ENCODE assay signal across 1 cellular context in the genomic region with DNA sequence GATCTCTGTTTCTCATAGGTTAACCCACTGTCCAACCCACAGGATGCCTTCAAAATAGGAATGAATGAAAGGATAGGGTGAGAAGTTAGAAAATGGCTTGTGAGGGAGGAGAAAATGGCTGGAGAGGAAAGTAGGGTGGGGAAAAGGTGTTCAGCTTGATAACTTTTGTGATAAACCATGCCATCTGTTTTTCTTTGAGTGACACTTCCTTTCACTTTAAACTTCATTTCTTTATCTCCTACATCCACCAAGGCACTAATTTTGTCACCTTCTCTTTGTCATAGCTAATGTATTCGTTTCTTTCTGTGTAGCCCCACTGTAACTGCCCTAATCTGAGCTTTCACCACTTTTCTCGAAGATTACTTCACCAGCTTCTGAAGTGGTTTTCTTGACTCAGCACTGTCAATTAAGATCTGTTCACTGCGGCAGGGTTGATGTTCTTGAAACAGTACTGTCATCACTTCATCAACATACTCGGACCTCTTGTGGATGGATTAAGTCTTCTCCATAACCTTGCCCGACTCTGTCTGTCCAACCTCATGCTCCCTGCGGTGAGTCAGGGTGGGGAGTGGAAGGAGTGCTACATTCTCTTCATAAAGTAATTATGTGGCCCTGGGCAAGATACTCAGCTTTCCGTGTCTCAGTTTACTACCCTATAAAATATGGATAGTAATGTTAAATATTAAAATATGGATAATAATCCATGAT.
A peak's percentile ranks its signal among the peaks of the same experiment; 100 is the strongest.
TF ChIP-seq lines count a peak whose summit lies in the region.

No MANE protein-coding gene starts in this region.

TF ChIP-seq in K562, 482 proteins besides CTCF, POLR2A, EP300 and RAD21 (continued from another document and continues in another):
- TF ChIP-seq, protein P1, sequence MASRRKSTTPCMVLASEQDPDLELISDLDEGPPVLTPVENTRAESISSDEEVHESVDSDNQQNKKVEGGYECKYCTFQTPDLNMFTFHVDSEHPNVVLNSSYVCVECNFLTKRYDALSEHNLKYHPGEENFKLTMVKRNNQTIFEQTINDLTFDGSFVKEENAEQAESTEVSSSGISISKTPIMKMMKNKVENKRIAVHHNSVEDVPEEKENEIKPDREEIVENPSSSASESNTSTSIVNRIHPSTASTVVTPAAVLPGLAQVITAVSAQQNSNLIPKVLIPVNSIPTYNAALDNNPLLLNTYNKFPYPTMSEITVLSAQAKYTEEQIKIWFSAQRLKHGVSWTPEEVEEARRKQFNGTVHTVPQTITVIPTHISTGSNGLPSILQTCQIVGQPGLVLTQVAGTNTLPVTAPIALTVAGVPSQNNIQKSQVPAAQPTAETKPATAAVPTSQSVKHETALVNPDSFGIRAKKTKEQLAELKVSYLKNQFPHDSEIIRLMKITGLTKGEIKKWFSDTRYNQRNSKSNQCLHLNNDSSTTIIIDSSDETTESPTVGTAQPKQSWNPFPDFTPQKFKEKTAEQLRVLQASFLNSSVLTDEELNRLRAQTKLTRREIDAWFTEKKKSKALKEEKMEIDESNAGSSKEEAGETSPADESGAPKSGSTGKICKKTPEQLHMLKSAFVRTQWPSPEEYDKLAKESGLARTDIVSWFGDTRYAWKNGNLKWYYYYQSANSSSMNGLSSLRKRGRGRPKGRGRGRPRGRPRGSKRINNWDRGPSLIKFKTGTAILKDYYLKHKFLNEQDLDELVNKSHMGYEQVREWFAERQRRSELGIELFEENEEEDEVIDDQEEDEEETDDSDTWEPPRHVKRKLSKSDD (conservative IDR thresholded peaks at IDR 0.05; ENCODE audit: low read length): no peak
- TF ChIP-seq, protein P2, sequence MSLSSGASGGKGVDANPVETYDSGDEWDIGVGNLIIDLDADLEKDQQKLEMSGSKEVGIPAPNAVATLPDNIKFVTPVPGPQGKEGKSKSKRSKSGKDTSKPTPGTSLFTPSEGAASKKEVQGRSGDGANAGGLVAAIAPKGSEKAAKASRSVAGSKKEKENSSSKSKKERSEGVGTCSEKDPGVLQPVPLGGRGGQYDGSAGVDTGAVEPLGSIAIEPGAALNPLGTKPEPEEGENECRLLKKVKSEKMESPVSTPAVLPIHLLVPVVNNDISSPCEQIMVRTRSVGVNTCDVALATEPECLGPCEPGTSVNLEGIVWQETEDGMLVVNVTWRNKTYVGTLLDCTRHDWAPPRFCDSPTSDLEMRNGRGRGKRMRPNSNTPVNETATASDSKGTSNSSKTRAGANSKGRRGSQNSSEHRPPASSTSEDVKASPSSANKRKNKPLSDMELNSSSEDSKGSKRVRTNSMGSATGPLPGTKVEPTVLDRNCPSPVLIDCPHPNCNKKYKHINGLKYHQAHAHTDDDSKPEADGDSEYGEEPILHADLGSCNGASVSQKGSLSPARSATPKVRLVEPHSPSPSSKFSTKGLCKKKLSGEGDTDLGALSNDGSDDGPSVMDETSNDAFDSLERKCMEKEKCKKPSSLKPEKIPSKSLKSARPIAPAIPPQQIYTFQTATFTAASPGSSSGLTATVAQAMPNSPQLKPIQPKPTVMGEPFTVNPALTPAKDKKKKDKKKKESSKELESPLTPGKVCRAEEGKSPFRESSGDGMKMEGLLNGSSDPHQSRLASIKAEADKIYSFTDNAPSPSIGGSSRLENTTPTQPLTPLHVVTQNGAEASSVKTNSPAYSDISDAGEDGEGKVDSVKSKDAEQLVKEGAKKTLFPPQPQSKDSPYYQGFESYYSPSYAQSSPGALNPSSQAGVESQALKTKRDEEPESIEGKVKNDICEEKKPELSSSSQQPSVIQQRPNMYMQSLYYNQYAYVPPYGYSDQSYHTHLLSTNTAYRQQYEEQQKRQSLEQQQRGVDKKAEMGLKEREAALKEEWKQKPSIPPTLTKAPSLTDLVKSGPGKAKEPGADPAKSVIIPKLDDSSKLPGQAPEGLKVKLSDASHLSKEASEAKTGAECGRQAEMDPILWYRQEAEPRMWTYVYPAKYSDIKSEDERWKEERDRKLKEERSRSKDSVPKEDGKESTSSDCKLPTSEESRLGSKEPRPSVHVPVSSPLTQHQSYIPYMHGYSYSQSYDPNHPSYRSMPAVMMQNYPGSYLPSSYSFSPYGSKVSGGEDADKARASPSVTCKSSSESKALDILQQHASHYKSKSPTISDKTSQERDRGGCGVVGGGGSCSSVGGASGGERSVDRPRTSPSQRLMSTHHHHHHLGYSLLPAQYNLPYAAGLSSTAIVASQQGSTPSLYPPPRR (CRISPR knock-in tag; IDR thresholded peaks at IDR 0.05; ENCODE audit: borderline replicate concordance): peak; percentile 70; the same call in 1 of the 2 replicates
- no peak for TF ChIP-seq PTTG1 (tag; IDR thresholded peaks at IDR 0.05; ENCODE audit: low read depth)
- TF ChIP-seq RNF2 (IDR thresholded peaks at IDR 0.05): peak; percentile 86; the same call in 1 of the 2 replicates
- no peak for TF ChIP-seq ESRRB (CRISPR knock-in tag; IDR thresholded peaks at IDR 0.05; ENCODE audit: borderline replicate concordance)
- no peak for TF ChIP-seq CREBBP (IDR thresholded peaks at IDR 0.05; ENCODE audit: low read depth, low read length)
- peak; percentile 69 to 85 for TF ChIP-seq NCOA2 (IDR thresholded peaks at IDR 0.05; ENCODE audit: partially characterized antibody in 2 of 2)
- TF ChIP-seq POLR2G (IDR thresholded peaks at IDR 0.05; ENCODE audit: low read depth, low read length): no peak
- no peak for TF ChIP-seq EGR1 (conservative IDR thresholded peaks at IDR 0.05)
- no peak for TF ChIP-seq PHTF2 (CRISPR knock-in tag; IDR thresholded peaks at IDR 0.05)
- peak; percentile 88 for TF ChIP-seq NFE2 (IDR thresholded peaks at IDR 0.05; ENCODE audit: low read depth)
- TF ChIP-seq, protein P3, sequence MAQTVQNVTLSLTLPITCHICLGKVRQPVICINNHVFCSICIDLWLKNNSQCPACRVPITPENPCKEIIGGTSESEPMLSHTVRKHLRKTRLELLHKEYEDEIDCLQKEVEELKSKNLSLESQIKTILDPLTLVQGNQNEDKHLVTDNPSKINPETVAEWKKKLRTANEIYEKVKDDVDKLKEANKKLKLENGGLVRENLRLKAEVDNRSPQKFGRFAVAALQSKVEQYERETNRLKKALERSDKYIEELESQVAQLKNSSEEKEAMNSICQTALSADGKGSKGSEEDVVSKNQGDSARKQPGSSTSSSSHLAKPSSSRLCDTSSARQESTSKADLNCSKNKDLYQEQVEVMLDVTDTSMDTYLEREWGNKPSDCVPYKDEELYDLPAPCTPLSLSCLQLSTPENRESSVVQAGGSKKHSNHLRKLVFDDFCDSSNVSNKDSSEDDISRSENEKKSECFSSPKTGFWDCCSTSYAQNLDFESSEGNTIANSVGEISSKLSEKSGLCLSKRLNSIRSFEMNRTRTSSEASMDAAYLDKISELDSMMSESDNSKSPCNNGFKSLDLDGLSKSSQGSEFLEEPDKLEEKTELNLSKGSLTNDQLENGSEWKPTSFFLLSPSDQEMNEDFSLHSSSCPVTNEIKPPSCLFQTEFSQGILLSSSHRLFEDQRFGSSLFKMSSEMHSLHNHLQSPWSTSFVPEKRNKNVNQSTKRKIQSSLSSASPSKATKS (CRISPR knock-in tag; IDR thresholded peaks at IDR 0.05): no peak
- no peak for TF ChIP-seq ZNF146 (CRISPR knock-in tag; IDR thresholded peaks at IDR 0.05; ENCODE audit: unreplicated experiment)
- no peak for TF ChIP-seq HSF4 (CRISPR knock-in tag; IDR thresholded peaks at IDR 0.05; ENCODE audit: borderline replicate concordance)
- no peak for TF ChIP-seq ZNF12 (CRISPR knock-in tag; IDR thresholded peaks at IDR 0.05)
- TF ChIP-seq TEAD1 (CRISPR knock-in tag; IDR thresholded peaks at IDR 0.05): no peak
- TF ChIP-seq ELF1 (tag; IDR thresholded peaks at IDR 0.05): no peak
- TF ChIP-seq, protein P4, sequence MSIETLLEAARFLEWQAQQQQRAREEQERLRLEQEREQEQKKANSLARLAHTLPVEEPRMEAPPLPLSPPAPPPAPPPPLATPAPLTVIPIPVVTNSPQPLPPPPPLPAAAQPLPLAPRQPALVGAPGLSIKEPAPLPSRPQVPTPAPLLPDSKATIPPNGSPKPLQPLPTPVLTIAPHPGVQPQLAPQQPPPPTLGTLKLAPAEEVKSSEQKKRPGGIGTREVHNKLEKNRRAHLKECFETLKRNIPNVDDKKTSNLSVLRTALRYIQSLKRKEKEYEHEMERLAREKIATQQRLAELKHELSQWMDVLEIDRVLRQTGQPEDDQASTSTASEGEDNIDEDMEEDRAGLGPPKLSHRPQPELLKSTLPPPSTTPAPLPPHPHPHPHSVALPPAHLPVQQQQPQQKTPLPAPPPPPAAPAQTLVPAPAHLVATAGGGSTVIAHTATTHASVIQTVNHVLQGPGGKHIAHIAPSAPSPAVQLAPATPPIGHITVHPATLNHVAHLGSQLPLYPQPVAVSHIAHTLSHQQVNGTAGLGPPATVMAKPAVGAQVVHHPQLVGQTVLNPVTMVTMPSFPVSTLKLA (conservative IDR thresholded peaks at IDR 0.05): peak; percentile 54 to 82; a peak in 3 of 4 replicates
- TF ChIP-seq PYGO2 (tag; IDR thresholded peaks at IDR 0.05): no peak
- peak; percentile 93 for TF ChIP-seq SMAD4 (CRISPR knock-in tag; conservative IDR thresholded peaks at IDR 0.05)
- TF ChIP-seq, protein P5, sequence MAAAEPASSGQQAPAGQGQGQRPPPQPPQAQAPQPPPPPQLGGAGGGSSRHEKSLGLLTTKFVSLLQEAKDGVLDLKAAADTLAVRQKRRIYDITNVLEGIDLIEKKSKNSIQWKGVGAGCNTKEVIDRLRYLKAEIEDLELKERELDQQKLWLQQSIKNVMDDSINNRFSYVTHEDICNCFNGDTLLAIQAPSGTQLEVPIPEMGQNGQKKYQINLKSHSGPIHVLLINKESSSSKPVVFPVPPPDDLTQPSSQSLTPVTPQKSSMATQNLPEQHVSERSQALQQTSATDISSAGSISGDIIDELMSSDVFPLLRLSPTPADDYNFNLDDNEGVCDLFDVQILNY (CRISPR knock-in tag; IDR thresholded peaks at IDR 0.05): no peak
- TF ChIP-seq HNRNPK (IDR thresholded peaks at IDR 0.05; ENCODE audit: low read depth, low read length, poor library complexity, severe bottlenecking): no peak
- no peak for TF ChIP-seq OTX1 (CRISPR knock-in tag; IDR thresholded peaks at IDR 0.05)
- TF ChIP-seq, protein P6, sequence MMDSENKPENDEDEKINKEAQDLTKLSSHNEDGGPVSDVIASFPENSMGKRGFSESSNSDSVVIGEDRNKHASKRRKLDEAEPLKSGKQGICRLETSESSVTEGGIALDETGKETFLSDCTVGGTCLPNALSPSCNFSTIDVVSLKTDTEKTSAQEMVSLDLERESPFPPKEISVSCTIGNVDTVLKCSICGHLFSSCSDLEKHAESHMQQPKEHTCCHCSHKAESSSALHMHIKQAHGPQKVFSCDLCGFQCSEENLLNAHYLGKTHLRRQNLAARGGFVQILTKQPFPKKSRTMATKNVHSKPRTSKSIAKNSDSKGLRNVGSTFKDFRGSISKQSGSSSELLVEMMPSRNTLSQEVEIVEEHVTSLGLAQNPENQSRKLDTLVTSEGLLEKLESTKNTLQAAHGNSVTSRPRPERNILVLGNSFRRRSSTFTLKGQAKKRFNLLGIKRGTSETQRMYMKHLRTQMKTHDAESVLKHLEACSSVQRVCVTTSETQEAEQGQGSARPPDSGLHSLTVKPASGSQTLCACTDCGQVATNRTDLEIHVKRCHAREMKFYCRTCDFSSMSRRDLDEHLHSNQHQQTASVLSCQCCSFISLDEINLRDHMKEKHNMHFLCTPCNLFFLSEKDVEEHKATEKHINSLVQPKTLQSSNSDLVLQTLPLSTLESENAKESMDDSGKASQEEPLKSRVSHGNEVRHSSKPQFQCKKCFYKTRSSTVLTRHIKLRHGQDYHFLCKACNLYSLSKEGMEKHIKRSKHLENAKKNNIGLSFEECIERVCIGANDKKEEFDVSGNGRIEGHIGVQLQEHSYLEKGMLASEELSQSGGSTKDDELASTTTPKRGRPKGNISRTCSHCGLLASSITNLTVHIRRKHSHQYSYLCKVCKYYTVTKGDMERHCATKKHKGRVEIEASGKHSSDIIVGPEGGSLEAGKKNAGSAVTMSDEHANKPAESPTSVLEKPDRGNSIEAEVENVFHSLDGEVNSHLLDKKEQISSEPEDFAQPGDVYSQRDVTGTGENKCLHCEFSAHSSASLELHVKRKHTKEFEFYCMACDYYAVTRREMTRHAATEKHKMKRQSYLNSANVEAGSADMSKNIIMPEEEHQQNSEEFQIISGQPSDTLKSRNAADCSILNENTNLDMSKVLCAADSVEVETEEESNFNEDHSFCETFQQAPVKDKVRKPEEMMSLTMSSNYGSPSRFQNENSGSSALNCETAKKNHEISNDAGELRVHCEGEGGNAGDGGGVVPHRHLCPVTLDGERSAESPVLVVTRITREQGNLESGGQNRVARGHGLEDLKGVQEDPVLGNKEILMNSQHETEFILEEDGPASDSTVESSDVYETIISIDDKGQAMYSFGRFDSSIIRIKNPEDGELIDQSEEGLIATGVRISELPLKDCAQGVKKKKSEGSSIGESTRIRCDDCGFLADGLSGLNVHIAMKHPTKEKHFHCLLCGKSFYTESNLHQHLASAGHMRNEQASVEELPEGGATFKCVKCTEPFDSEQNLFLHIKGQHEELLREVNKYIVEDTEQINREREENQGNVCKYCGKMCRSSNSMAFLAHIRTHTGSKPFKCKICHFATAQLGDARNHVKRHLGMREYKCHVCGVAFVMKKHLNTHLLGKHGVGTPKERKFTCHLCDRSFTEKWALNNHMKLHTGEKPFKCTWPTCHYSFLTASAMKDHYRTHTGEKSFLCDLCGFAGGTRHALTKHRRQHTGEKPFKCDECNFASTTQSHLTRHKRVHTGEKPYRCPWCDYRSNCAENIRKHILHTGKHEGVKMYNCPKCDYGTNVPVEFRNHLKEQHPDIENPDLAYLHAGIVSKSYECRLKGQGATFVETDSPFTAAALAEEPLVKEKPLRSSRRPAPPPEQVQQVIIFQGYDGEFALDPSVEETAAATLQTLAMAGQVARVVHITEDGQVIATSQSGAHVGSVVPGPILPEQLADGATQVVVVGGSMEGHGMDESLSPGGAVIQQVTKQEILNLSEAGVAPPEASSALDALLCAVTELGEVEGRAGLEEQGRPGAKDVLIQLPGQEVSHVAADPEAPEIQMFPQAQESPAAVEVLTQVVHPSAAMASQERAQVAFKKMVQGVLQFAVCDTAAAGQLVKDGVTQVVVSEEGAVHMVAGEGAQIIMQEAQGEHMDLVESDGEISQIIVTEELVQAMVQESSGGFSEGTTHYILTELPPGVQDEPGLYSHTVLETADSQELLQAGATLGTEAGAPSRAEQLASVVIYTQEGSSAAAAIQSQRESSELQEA (IDR thresholded peaks at IDR 0.05; ENCODE audit: low read depth): no peak
- peak; percentile 97 for TF ChIP-seq ZNF316 (IDR thresholded peaks at IDR 0.05)
- peak; percentile 63; the same call in 1 of the 2 replicates for TF ChIP-seq CREB1 (IDR thresholded peaks at IDR 0.05)
- no peak for TF ChIP-seq CREB1 (CRISPR knock-in tag; IDR thresholded peaks at IDR 0.05)
- TF ChIP-seq, protein P7, sequence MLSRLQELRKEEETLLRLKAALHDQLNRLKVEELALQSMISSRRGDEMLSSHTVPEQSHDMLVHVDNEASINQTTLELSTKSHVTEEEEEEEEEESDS (CRISPR knock-in tag; IDR thresholded peaks at IDR 0.05): no peak
- no peak for TF ChIP-seq PRPF4 (IDR thresholded peaks at IDR 0.05; ENCODE audit: insufficient read depth, low read depth, low read length, poor library complexity, severe bottlenecking)
- TF ChIP-seq RAD51 (IDR thresholded peaks at IDR 0.05; ENCODE audit: borderline replicate concordance, low read depth): no peak
- TF ChIP-seq, protein P8, sequence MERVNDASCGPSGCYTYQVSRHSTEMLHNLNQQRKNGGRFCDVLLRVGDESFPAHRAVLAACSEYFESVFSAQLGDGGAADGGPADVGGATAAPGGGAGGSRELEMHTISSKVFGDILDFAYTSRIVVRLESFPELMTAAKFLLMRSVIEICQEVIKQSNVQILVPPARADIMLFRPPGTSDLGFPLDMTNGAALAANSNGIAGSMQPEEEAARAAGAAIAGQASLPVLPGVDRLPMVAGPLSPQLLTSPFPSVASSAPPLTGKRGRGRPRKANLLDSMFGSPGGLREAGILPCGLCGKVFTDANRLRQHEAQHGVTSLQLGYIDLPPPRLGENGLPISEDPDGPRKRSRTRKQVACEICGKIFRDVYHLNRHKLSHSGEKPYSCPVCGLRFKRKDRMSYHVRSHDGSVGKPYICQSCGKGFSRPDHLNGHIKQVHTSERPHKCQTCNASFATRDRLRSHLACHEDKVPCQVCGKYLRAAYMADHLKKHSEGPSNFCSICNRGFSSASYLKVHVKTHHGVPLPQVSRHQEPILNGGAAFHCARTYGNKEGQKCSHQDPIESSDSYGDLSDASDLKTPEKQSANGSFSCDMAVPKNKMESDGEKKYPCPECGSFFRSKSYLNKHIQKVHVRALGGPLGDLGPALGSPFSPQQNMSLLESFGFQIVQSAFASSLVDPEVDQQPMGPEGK (CRISPR knock-in tag; IDR thresholded peaks at IDR 0.05; ENCODE audit: borderline replicate concordance): no peak
- no peak for TF ChIP-seq BRD4 (IDR thresholded peaks at IDR 0.05)
